8 cellular contexts compared by ENCODE assay signal in genomic region chr2:41736105-41736567, GRCh38.
DNase-seq lines count a peak whose midpoint lies in the region; ATAC-seq and TF ChIP-seq lines count a peak whose summit lies in the region.

No MANE protein-coding gene starts in this region.

- no peak overlapping the region for H3K27ac Mint-ChIP-seq in memory B cell

- no peaks in the 10 kb centered on the region for H3K27me3 ChIP-seq in colonic mucosa

- intact Hi-C loops in colonic mucosa (cut with DNase I): no loop called here

- H3K36me3 ChIP-seq in colonic mucosa: no peaks in the 10 kb centered on the region

- H3K36me3 Mint-ChIP-seq in memory B cell: no peaks in the 10 kb centered on the region

- no peak overlapping the region for H3K27ac ChIP-seq in colonic mucosa

- no peak overlapping the region for H3K4me3 ChIP-seq in colonic mucosa

- no peak overlapping the region for H3K4me3 Mint-ChIP-seq in memory B cell

- peaks cover 4% of the 10 kb centered on the region for H3K4me1 Mint-ChIP-seq in memory B cell

- peaks cover 10% of the 10 kb centered on the region for H3K27me3 Mint-ChIP-seq in memory B cell

- no peak for TF ChIP-seq CTCF in colonic mucosa (IDR thresholded peaks at IDR 0.05)

- no peaks in the 10 kb centered on the region for H3K9me3 ChIP-seq in colonic mucosa

- ATAC-seq in GM18520 (IDR thresholded peaks at IDR 0.05; ENCODE audit: unreplicated experiment) (peak; percentile 92), HG02623 (IDR thresholded peaks at IDR 0.05; ENCODE audit: unreplicated experiment) (peak; percentile 88), memory B cell (ENCODE audit: low read depth) (peak; percentile 89)

- no peak overlapping the region for H3K9ac ChIP-seq in colonic mucosa (ENCODE audit: low read depth in 2 of 2, low read length in 2 of 2)

- DNase-seq in NCI-H2029 (lab: John Stamatoyannopoulos, UW): peak; percentile 79
- DNase-seq in memory B cell (ENCODE audit: low spot score in 2 of 2): no peak
- DNase-seq in stimulated activated CD4-positive, alpha-beta T cell treated with anti-CD3 and anti-CD28 coated beads, Interleukin-2, amount 100 ng/mL, for 24 hours: no peak
- no peak for DNase-seq in NCI-H446 (lab: John Stamatoyannopoulos, UW)
- no peak for DNase-seq in HuH-7.5 (ENCODE audit: low spot score)
- no peak for DNase-seq in colonic mucosa

- no peaks in the 10 kb centered on the region for H3K9me3 Mint-ChIP-seq in memory B cell

- no peaks in the 10 kb centered on the region for H3K4me1 ChIP-seq in colonic mucosa
